9 cellular contexts compared by ENCODE assay signal in genomic region chr3:72100062-72100511, GRCh38.
A peak's percentile ranks its signal among the peaks of the same experiment; 100 is the strongest.
DNase-seq lines count a peak whose midpoint lies in the region; ATAC-seq and TF ChIP-seq lines count a peak whose summit lies in the region.
"Had no signal": no experiment of that assay in that cellular context is flagged by ENCODE, and none has a peak within 500 bp of the region (broad histone marks: within the 10 kb centered on the region; RNA-seq: fewer than 3 reads in every experiment).

No MANE protein-coding gene starts in this region.

- H4K20me1 ChIP-seq in MM.1S (ENCODE audit: insufficient read depth, low read length) = no peaks in the 10 kb centered on the region

- H3K4me1 Mint-ChIP-seq in CD14-positive monocyte = peaks cover 65% of the 10 kb centered on the region
- H3K4me1 Mint-ChIP-seq in naive B cell = peaks cover 62 to 84% (median 72%) of the 10 kb centered on the region in 3 donors

- H3F3A ChIP-seq in MM.1S (ENCODE audit: insufficient read depth, low read length) = no peaks in the 10 kb centered on the region

- peaks cover 0 to 3% (median 0%) of the 10 kb centered on the region in 7 donors for H3K9me3 Mint-ChIP-seq in CD14-positive monocyte
- no peaks in the 10 kb centered on the region for H3K9me3 Mint-ChIP-seq in naive B cell

- peak overlapping the region; percentile 79 for H2AFZ ChIP-seq in MM.1S (ENCODE audit: low read length)

- intact Hi-C loops in CD14-positive monocyte (cut with micrococcal nuclease) = loop anchor here (2.0 to 10.0 kb wide), 7 partner anchors 19 to 245 kb away; no protein-coding TSS in a partner anchor

- peak overlapping the region; percentile 100 for H3K27ac Mint-ChIP-seq in CD14-positive monocyte
- peak overlapping the region; percentile 97 to 99 (median 98) for H3K27ac Mint-ChIP-seq in naive B cell

- no peak for TF ChIP-seq CTCF in CD14-positive monocyte (IDR thresholded peaks at IDR 0.05)
- no peak for TF ChIP-seq CTCF in MM.1S (IDR thresholded peaks at IDR 0.05; ENCODE audit: low read length)

- H3K27ac ChIP-seq in MM.1S (ENCODE audit: low read length) = peak overlapping the region; percentile 31; the same call in 1 of the 2 replicates
- H3K27ac ChIP-seq: VCaP had no signal

- ATAC-seq in naive B cell (ENCODE audit: low read depth in 2 of 2) (peak; percentile 29 to 35), GM18907 (IDR thresholded peaks at IDR 0.05; ENCODE audit: unreplicated experiment) (no peak), HG02840 (IDR thresholded peaks at IDR 0.05; ENCODE audit: low FRiP score, unreplicated experiment) (no peak)

- H3K27me3 ChIP-seq in MM.1S (replicated peaks; ENCODE audit: insufficient read depth, low read length) = no peaks in the 10 kb centered on the region

- H3K4me1 ChIP-seq in MM.1S (ENCODE audit: low read length) = peaks cover 6% of the 10 kb centered on the region

- H3K9me3 ChIP-seq in MM.1S (replicated peaks; ENCODE audit: insufficient read depth, low read length) = no peaks in the 10 kb centered on the region

- H3K27me3 Mint-ChIP-seq in CD14-positive monocyte (ENCODE audit: low read depth in 3 of 3) (peaks cover 1 to 7% (median 2%) of the 10 kb centered on the region in 3 donors), naive B cell (peaks cover 0 to 4% (median 0%) of the 10 kb centered on the region in 3 donors)

- no peaks in the 10 kb centered on the region for H3K36me3 ChIP-seq in MM.1S (replicated peaks; ENCODE audit: insufficient read depth, low read length)

- H3K9ac ChIP-seq in MM.1S (ENCODE audit: low read length) = peak overlapping the region; percentile 40; the same call in 1 of the 2 replicates

- H3K36me3 Mint-ChIP-seq in CD14-positive monocyte (peaks cover 20 to 31% of the 10 kb centered on the region in 2 donors), naive B cell (no peaks in the 10 kb centered on the region)

- H3K4me3 Mint-ChIP-seq in CD14-positive monocyte (peak overlapping the region; percentile 81 to 91), naive B cell (peak overlapping the region; percentile 81 to 97 (median 86))

- no peaks in the 10 kb centered on the region for H3K79me2 ChIP-seq in MM.1S (ENCODE audit: low read length)

- H3K4me3 ChIP-seq in MM.1S (ENCODE audit: low read length) = peak overlapping the region; percentile 53

- no peaks in the 10 kb centered on the region for H3K9me2 ChIP-seq in MM.1S (replicated peaks; ENCODE audit: insufficient read depth, low read length)

- peak overlapping the region; percentile 93 for H3K4me2 ChIP-seq in MM.1S (ENCODE audit: low read depth, low read length)

- DNase-seq in CD14-positive monocyte (ENCODE audit: low spot score) (peak; percentile 70), MM.1S (no peak), astrocyte of the hippocampus (ENCODE audit: low read depth, low spot score) (peak; percentile 15), naive B cell (no peak), GF-D8 (lab: John Stamatoyannopoulos, UW) (no peak)
- DNase-seq in activated CD4-positive, CD25-positive, alpha-beta regulatory T cell treated with anti-CD3 and anti-CD28 coated beads, Interleukin-2, amount 50 U/mL, for 72 hours = no peak

Comparison
In these comparisons a context has a peak if more than half of its experiments do, and no peak if none do; other contexts are left out.
1. DNase-seq: peak in CD14-positive monocyte (single experiment) and astrocyte of the hippocampus (single experiment); none in MM.1S (single experiment), naive B cell (single experiment), activated CD4-positive, CD25-positive, alpha-beta regulatory T cell treated with anti-CD3 and anti-CD28 coated beads, Interleukin-2, amount 50 U/mL, for 72 hours (single experiment) and GF-D8 (single experiment).
2. ATAC-seq: peak in naive B cell (2 of 2); none in GM18907 (single experiment) and HG02840 (single experiment).